16 cellular contexts compared by ENCODE assay signal in genomic region chr15:85011210-85011571, GRCh38. TPM values are rescaled to one million over a fixed set of nuclear protein-coding genes. Genes with fewer than 3 reads are reported as not detected.
DNase-seq lines count a peak whose midpoint lies in the region; ATAC-seq, FAIRE-seq and TF ChIP-seq lines count a peak whose summit lies in the region.
"Had no signal": no experiment of that assay in that cellular context is flagged by ENCODE, and none has a peak within 500 bp of the region (broad histone marks: within the 10 kb centered on the region; RNA-seq: fewer than 3 reads in every experiment).

No MANE protein-coding gene starts in this region.

- DNase-seq in stimulated activated naive CD8-positive, alpha-beta T cell treated with anti-CD3 and anti-CD28 coated beads, Interleukin-15, Interleukin-2, amounts not matched to agents 100 U/mL and 50 U/mL, for 24 hours = no peak
- DNase-seq in kidney = no peak
- DNase-seq in psoas muscle = no peak
- no peak for DNase-seq in vagina (ENCODE audit: extremely low spot score in 2 of 2)
- no peak for DNase-seq in putamen (ENCODE audit: low spot score)
- DNase-seq in DMS79 treated with DMSO at 0.1 percent for 48 hours (lab: John Stamatoyannopoulos, UW) = no peak
- DNase-seq in AG08395 (ENCODE audit: low spot score) = no peak
- DNase-seq: ACHN; activated CD4-positive, CD25-positive, alpha-beta regulatory T cell treated with anti-CD3 and anti-CD28 coated beads, Interleukin-2, amount 50 U/mL, for 72 hours; activated naive CD8-positive, alpha-beta T cell treated with anti-CD3 and anti-CD28 coated beads, Interleukin-2, amount 10 ng/mL, durations not matched to agents 7 days and 5 days; NCI-H1436 treated with DMSO at 0.1 percent for 48 hours; stimulated activated naive CD4-positive, alpha-beta T cell treated with Interleukin-2 at 50 U/mL for 16 hours had no signal

- H3K9me3 ChIP-seq in kidney (ENCODE audit: control insufficient read depth in 1 of 2, low read length in 2 of 2) (no peaks in the 10 kb centered on the region), psoas muscle (no peaks in the 10 kb centered on the region), vagina (no peaks in the 10 kb centered on the region)

- peaks cover 6% of the 10 kb centered on the region for H3K36me3 Mint-ChIP-seq in stimulated activated naive CD8-positive, alpha-beta T cell treated with anti-CD3 and anti-CD28 coated beads, Interleukin-15, Interleukin-2, amounts not matched to agents 100 ng/mL and 50 ng/mL, for 24 hours (ENCODE audit: low read depth)

- TF ChIP-seq CTCF in kidney (IDR thresholded peaks at IDR 0.05; ENCODE audit: borderline replicate concordance, extremely low read depth, insufficient read depth) (no peak), psoas muscle (IDR thresholded peaks at IDR 0.05) (no peak), vagina (IDR thresholded peaks at IDR 0.05) (no peak)

- no peak overlapping the region for H3K9ac ChIP-seq in kidney (ENCODE audit: low read length in 2 of 2)
- H3K9ac ChIP-seq: KMS-11 had no signal

- H3K4me3 ChIP-seq in kidney (ENCODE audit: low read length in 2 of 2) (no peak overlapping the region), psoas muscle (no peak overlapping the region), vagina (no peak overlapping the region)

- H3K4me1 ChIP-seq in kidney (ENCODE audit: control insufficient read depth in 1 of 2, insufficient read depth in 1 of 2, low read depth in 1 of 2, low read length in 2 of 2) = peaks cover 33 to 39% of the 10 kb centered on the region in 2 donors
- peaks cover 49% of the 10 kb centered on the region for H3K4me1 ChIP-seq in psoas muscle
- H3K4me1 ChIP-seq in vagina = peaks cover 61% of the 10 kb centered on the region

- TF ChIP-seq POLR2A in vagina (IDR thresholded peaks at IDR 0.05) = no peak

- peak overlapping the region; percentile 49 to 73 for H3K27ac ChIP-seq in kidney (ENCODE audit: low read depth in 2 of 2, low read length in 2 of 2)
- peak overlapping the region; percentile 65 for H3K27ac ChIP-seq in psoas muscle
- peak overlapping the region; percentile 73 for H3K27ac ChIP-seq in vagina
- H3K27ac ChIP-seq: KMS-11 had no signal

- 28 to 88% (median 36%) methylated on average over 2 of the region's 2 CpGs for WGBS in psoas muscle, 3 donors

- peaks cover 4% of the 10 kb centered on the region for H3K9me3 Mint-ChIP-seq in stimulated activated naive CD8-positive, alpha-beta T cell treated with anti-CD3 and anti-CD28 coated beads, Interleukin-15, Interleukin-2, amounts not matched to agents 100 ng/mL and 50 ng/mL, for 24 hours

- no peak for ATAC-seq in stimulated activated naive CD8-positive, alpha-beta T cell treated with anti-CD3 and anti-CD28 coated beads, Interleukin-15, Interleukin-2, amounts not matched to agents 100 U/mL and 50 U/mL, for 24 hours
- peak in 1 of 4 donors; percentile 18 for ATAC-seq in psoas muscle
- ATAC-seq: Panc1 had no signal

- no peak overlapping the region for H3K4me3 Mint-ChIP-seq in stimulated activated naive CD8-positive, alpha-beta T cell treated with anti-CD3 and anti-CD28 coated beads, Interleukin-15, Interleukin-2, amounts not matched to agents 100 ng/mL and 50 ng/mL, for 24 hours
- H3K4me3 Mint-ChIP-seq: activated naive CD8-positive, alpha-beta T cell treated with anti-CD3 and anti-CD28 coated beads, Interleukin-2, amount 10 ng/mL, durations not matched to agents 7 days and 5 days had no signal

- intact Hi-C loops in kidney (cut with DNase I) (no loop called here), psoas muscle (cut with DNase I) (no loop called here), vagina (cut with DNase I) (no loop called here)

- FAIRE-seq in kidney (lab: Jason Lieb, UNC) = no peak
- FAIRE-seq: D721Med had no signal

- H3K36me3 ChIP-seq in kidney (ENCODE audit: control insufficient read depth in 1 of 2, insufficient read depth in 2 of 2, low read length in 2 of 2) = no peaks in the 10 kb centered on the region
- no peaks in the 10 kb centered on the region for H3K36me3 ChIP-seq in psoas muscle (ENCODE audit: insufficient read depth in 1 of 2, low read depth in 1 of 2)
- H3K36me3 ChIP-seq in vagina = no peaks in the 10 kb centered on the region

- no peaks in the 10 kb centered on the region for H3K27me3 Mint-ChIP-seq in stimulated activated naive CD8-positive, alpha-beta T cell treated with anti-CD3 and anti-CD28 coated beads, Interleukin-15, Interleukin-2, amounts not matched to agents 100 ng/mL and 50 ng/mL, for 24 hours
- H3K27me3 Mint-ChIP-seq: activated naive CD8-positive, alpha-beta T cell treated with anti-CD3 and anti-CD28 coated beads, Interleukin-2, amount 10 ng/mL, durations not matched to agents 7 days and 5 days had no signal

- H3K4me1 Mint-ChIP-seq in stimulated activated naive CD8-positive, alpha-beta T cell treated with anti-CD3 and anti-CD28 coated beads, Interleukin-15, Interleukin-2, amounts not matched to agents 100 ng/mL and 50 ng/mL, for 24 hours (ENCODE audit: low read depth) = peaks cover 49% of the 10 kb centered on the region

- H3K27ac Mint-ChIP-seq in stimulated activated naive CD8-positive, alpha-beta T cell treated with anti-CD3 and anti-CD28 coated beads, Interleukin-15, Interleukin-2, amounts not matched to agents 100 ng/mL and 50 ng/mL, for 24 hours = peak overlapping the region; percentile 32
- H3K27ac Mint-ChIP-seq: activated naive CD8-positive, alpha-beta T cell treated with anti-CD3 and anti-CD28 coated beads, Interleukin-2, amount 10 ng/mL, durations not matched to agents 7 days and 5 days had no signal

- no peaks in the 10 kb centered on the region for H3K27me3 ChIP-seq in psoas muscle (ENCODE audit: insufficient read depth in 3 of 3, low read length in 2 of 3)
- H3K27me3 ChIP-seq in vagina = no peaks in the 10 kb centered on the region

RNA-seq across cellular contexts. Expression of gene PDE8A, which starts 29.5 kb away (rescaled TPM):
- total RNA-seq in kidney (37.5 TPM), psoas muscle (10 to 100 TPM in 3 of 4 donors, 1 to 10 TPM in 1; 8.5 to 12.1 (median 11.2) TPM), vagina (33.9 TPM)
- polyA plus RNA-seq in kidney (ENCODE audit: insufficient read depth, low read depth, low replicate concordance) (20.3 TPM), psoas muscle (10 to 100 TPM in 2 of 3 donors, 1 to 10 TPM in 1; 6.5 to 10.5 (median 10.1) TPM)
